ENCODE assay signal across 1 cellular context in the genomic region with DNA sequence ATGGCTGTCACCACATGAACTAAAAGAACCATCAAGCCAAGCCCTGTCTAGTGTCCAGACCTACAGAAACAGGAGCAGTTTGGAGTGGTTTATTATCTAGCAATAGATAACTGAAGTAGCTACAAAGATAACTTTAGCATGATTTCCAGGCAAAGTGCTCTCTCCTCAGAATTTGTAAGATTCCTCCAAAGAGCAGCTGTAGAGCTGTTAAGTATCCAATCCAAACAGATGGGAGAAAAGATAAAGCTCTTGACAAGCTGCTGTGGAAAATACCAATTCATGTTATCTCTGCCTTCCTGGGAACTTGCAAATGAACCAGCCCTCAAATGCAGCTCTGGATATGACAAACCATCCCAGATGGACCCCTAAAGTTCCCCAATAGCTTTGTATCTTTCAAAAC.
TF ChIP-seq lines count a peak whose summit lies in the region.

No MANE protein-coding gene starts in this region.

TF ChIP-seq in K562, 482 proteins besides CTCF, POLR2A, EP300 and RAD21 (continued from another document and continues in another):
- TF ChIP-seq, protein P1, sequence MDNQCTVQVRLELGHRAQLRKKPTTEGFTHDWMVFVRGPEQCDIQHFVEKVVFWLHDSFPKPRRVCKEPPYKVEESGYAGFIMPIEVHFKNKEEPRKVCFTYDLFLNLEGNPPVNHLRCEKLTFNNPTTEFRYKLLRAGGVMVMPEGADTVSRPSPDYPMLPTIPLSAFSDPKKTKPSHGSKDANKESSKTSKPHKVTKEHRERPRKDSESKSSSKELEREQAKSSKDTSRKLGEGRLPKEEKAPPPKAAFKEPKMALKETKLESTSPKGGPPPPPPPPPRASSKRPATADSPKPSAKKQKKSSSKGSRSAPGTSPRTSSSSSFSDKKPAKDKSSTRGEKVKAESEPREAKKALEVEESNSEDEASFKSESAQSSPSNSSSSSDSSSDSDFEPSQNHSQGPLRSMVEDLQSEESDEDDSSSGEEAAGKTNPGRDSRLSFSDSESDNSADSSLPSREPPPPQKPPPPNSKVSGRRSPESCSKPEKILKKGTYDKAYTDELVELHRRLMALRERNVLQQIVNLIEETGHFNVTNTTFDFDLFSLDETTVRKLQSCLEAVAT (IDR thresholded peaks at IDR 0.05): no peak
- TF ChIP-seq ZNF224 (CRISPR knock-in tag; IDR thresholded peaks at IDR 0.05) (no peak), CAMTA2 (CRISPR knock-in tag; conservative IDR thresholded peaks at IDR 0.05) (no peak), ZNF175 (CRISPR knock-in tag; IDR thresholded peaks at IDR 0.05; ENCODE audit: low read depth) (no peak), NKRF (IDR thresholded peaks at IDR 0.05; ENCODE audit: borderline replicate concordance) (no peak), RFX7 (CRISPR knock-in tag; IDR thresholded peaks at IDR 0.05) (no peak), PRDM10 (IDR thresholded peaks at IDR 0.05; ENCODE audit: partially characterized antibody) (peak; percentile 58), ZNF785 (CRISPR knock-in tag; IDR thresholded peaks at IDR 0.05) (no peak), ZFX (CRISPR knock-in tag; IDR thresholded peaks at IDR 0.05) (no peak), ZNF146 (CRISPR knock-in tag; IDR thresholded peaks at IDR 0.05; ENCODE audit: unreplicated experiment) (no peak), NUFIP1 (IDR thresholded peaks at IDR 0.05; ENCODE audit: partially characterized antibody) (no peak), NR2C1 (IDR thresholded peaks at IDR 0.05) (no peak), NR2C1 (tag; IDR thresholded peaks at IDR 0.05) (no peak), RFX5 (IDR thresholded peaks at IDR 0.05; ENCODE audit: low read depth, low read length) (no peak), SNAPC5 (CRISPR knock-in tag; IDR thresholded peaks at IDR 0.05) (no peak), MIER1 (IDR thresholded peaks at IDR 0.05; ENCODE audit: low read depth) (no peak), FUS (optimal IDR thresholded peaks at IDR 0.05; ENCODE audit: low read depth, low read length) (no peak), PML (IDR thresholded peaks at IDR 0.05; ENCODE audit: low read length) (no peak), HMG20A (CRISPR knock-in tag; conservative IDR thresholded peaks at IDR 0.05) (no peak), ZBTB49 (CRISPR knock-in tag; IDR thresholded peaks at IDR 0.05; ENCODE audit: borderline replicate concordance) (no peak), PHF20 (IDR thresholded peaks at IDR 0.05; ENCODE audit: partially characterized antibody) (no peak), RBM22 (IDR thresholded peaks at IDR 0.05; ENCODE audit: low read depth, low read length, poor library complexity, severe bottlenecking) (no peak), ZNF77 (CRISPR knock-in tag; IDR thresholded peaks at IDR 0.05) (no peak), SOX6 (IDR thresholded peaks at IDR 0.05) (peak; percentile 23; the same call in 1 of the 2 replicates), JUNB (CRISPR knock-in tag; conservative IDR thresholded peaks at IDR 0.05) (no peak), ZNF12 (CRISPR knock-in tag; IDR thresholded peaks at IDR 0.05) (no peak), BACH1 (tag; IDR thresholded peaks at IDR 0.05) (no peak), IRF2 (CRISPR knock-in tag; IDR thresholded peaks at IDR 0.05) (no peak), E2F3 (CRISPR knock-in tag; IDR thresholded peaks at IDR 0.05) (no peak), SETDB1 (IDR thresholded peaks at IDR 0.05; ENCODE audit: low read length) (no peak), NCOR1 (IDR thresholded peaks at IDR 0.05) (0 out of 2 replicates have a peak, but pooled peaks have one; percentile 29), IRF9 (tag; IDR thresholded peaks at IDR 0.05) (no peak), NFXL1 (CRISPR knock-in tag; IDR thresholded peaks at IDR 0.05) (no peak), CBX5 (IDR thresholded peaks at IDR 0.05; ENCODE audit: borderline replicate concordance, low read depth) (no peak), MEF2A (IDR thresholded peaks at IDR 0.05; ENCODE audit: control insufficient read depth, low read depth, low read length) (no peak), ARID1B (IDR thresholded peaks at IDR 0.05) (peak; percentile 69), ZNF696 (CRISPR knock-in tag; conservative IDR thresholded peaks at IDR 0.05) (no peak), CBFB (CRISPR knock-in tag; IDR thresholded peaks at IDR 0.05) (no peak)
- TF ChIP-seq, protein P2, sequence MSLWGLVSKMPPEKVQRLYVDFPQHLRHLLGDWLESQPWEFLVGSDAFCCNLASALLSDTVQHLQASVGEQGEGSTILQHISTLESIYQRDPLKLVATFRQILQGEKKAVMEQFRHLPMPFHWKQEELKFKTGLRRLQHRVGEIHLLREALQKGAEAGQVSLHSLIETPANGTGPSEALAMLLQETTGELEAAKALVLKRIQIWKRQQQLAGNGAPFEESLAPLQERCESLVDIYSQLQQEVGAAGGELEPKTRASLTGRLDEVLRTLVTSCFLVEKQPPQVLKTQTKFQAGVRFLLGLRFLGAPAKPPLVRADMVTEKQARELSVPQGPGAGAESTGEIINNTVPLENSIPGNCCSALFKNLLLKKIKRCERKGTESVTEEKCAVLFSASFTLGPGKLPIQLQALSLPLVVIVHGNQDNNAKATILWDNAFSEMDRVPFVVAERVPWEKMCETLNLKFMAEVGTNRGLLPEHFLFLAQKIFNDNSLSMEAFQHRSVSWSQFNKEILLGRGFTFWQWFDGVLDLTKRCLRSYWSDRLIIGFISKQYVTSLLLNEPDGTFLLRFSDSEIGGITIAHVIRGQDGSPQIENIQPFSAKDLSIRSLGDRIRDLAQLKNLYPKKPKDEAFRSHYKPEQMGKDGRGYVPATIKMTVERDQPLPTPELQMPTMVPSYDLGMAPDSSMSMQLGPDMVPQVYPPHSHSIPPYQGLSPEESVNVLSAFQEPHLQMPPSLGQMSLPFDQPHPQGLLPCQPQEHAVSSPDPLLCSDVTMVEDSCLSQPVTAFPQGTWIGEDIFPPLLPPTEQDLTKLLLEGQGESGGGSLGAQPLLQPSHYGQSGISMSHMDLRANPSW (CRISPR knock-in tag; IDR thresholded peaks at IDR 0.05): no peak
- TF ChIP-seq, protein P3, sequence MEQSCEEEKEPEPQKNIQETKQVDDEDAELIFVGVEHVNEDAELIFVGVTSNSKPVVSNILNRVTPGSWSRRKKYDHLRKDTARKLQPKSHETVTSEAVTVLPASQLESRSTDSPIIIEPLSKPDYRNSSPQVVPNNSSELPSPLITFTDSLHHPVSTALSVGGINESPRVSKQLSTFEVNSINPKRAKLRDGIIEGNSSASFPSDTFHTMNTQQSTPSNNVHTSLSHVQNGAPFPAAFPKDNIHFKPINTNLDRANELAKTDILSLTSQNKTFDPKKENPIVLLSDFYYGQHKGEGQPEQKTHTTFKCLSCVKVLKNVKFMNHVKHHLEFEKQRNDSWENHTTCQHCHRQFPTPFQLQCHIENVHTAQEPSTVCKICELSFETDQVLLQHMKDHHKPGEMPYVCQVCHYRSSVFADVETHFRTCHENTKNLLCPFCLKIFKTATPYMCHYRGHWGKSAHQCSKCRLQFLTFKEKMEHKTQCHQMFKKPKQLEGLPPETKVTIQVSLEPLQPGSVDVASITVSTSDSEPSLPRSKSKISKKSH (CRISPR knock-in tag; IDR thresholded peaks at IDR 0.05): no peak
- TF ChIP-seq, protein P4, sequence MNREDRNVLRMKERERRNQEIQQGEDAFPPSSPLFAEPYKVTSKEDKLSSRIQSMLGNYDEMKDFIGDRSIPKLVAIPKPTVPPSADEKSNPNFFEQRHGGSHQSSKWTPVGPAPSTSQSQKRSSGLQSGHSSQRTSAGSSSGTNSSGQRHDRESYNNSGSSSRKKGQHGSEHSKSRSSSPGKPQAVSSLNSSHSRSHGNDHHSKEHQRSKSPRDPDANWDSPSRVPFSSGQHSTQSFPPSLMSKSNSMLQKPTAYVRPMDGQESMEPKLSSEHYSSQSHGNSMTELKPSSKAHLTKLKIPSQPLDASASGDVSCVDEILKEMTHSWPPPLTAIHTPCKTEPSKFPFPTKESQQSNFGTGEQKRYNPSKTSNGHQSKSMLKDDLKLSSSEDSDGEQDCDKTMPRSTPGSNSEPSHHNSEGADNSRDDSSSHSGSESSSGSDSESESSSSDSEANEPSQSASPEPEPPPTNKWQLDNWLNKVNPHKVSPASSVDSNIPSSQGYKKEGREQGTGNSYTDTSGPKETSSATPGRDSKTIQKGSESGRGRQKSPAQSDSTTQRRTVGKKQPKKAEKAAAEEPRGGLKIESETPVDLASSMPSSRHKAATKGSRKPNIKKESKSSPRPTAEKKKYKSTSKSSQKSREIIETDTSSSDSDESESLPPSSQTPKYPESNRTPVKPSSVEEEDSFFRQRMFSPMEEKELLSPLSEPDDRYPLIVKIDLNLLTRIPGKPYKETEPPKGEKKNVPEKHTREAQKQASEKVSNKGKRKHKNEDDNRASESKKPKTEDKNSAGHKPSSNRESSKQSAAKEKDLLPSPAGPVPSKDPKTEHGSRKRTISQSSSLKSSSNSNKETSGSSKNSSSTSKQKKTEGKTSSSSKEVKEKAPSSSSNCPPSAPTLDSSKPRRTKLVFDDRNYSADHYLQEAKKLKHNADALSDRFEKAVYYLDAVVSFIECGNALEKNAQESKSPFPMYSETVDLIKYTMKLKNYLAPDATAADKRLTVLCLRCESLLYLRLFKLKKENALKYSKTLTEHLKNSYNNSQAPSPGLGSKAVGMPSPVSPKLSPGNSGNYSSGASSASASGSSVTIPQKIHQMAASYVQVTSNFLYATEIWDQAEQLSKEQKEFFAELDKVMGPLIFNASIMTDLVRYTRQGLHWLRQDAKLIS (CRISPR knock-in tag; IDR thresholded peaks at IDR 0.05): no peak
- TF ChIP-seq, protein P5, sequence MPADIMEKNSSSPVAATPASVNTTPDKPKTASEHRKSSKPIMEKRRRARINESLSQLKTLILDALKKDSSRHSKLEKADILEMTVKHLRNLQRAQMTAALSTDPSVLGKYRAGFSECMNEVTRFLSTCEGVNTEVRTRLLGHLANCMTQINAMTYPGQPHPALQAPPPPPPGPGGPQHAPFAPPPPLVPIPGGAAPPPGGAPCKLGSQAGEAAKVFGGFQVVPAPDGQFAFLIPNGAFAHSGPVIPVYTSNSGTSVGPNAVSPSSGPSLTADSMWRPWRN (IDR thresholded peaks at IDR 0.05; ENCODE audit: low read depth): peak; percentile 62; the same call in 1 of the 2 replicates
